ENCODE assay signal across 15 cellular contexts in the genomic region with DNA sequence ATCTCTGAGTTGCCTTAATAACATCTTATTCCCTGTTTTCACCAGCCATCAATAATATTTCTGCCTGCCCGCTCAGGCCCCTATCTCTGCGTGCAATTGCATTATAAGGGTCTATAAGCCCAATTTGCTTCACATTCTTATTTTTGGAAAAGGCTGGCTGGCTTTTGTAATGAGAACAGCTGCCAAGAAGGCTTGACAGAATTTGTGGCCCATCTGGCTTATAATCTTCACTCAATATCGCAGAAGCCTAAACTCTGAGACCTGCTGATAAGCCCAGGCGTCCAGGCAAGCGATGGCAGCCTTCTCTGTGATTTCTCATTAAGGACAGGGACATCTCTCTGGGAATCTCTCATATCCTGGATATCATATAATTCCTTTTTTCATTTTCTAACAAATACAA.
A peak's percentile ranks its signal among the peaks of the same experiment; 100 is the strongest.
DNase-seq lines count a peak whose midpoint lies in the region; ATAC-seq and TF ChIP-seq lines count a peak whose summit lies in the region.
"Had no signal": no experiment of that assay in that cellular context is flagged by ENCODE, and none has a peak within 500 bp of the region (broad histone marks: within the 10 kb centered on the region; RNA-seq: fewer than 3 reads in every experiment).

No MANE protein-coding gene starts in this region.

- DNase-seq in DMS 273 treated with DMSO at 0.1 percent for 48 hours (lab: John Stamatoyannopoulos, UW) (peak; percentile 24), NCI-H82 (lab: John Stamatoyannopoulos, UW) (peak; percentile 82), left colon (no peak), NCI-H2227 (lab: John Stamatoyannopoulos, UW; ENCODE audit: unreplicated experiment) (no peak)
- DNase-seq in activated CD4-positive, alpha-beta T cell treated with anti-CD3 and anti-CD28 coated beads for 48 hours = no peak
- DNase-seq: C1 segment of cervical spinal cord; Calu3; CD4-positive, alpha-beta T cell; DND-41; GF-D8; HCEC 1CT; HFFc6 had no signal

- no peaks in the 10 kb centered on the region for H3K79me2 ChIP-seq in ACC112 (ENCODE audit: control insufficient read depth, insufficient read depth, low read length, unreplicated experiment)

- no peaks in the 10 kb centered on the region; the same call in 1 of the 2 replicates for H3K27me3 ChIP-seq in ACC112 (ENCODE audit: insufficient read depth, low read length)

- H3K27ac ChIP-seq in ACC112 (ENCODE audit: low read depth, low read length) = no peak overlapping the region

- ATAC-seq in SK-N-SH treated with all-trans-retinoic acid at 6 μM for 48 hours (no peak), left colon (no peak)
- ATAC-seq: HepG2 had no signal

- H2AFZ ChIP-seq in ACC112 (ENCODE audit: low read length, unreplicated experiment) = peak overlapping the region; percentile 60

- no peak overlapping the region for H3K4me3 ChIP-seq in ACC112 (ENCODE audit: low read depth, low read length)

- no peaks in the 10 kb centered on the region for H3K36me3 ChIP-seq in ACC112 (ENCODE audit: insufficient read depth, low read length)

- intact Hi-C loops in left colon (cut with DNase I, micrococcal nuclease) = no loop called here

- no peaks in the 10 kb centered on the region for H3K4me1 ChIP-seq in ACC112 (ENCODE audit: control insufficient read depth, insufficient read depth, low read length, unreplicated experiment)

TF ChIP-seq in SK-N-SH treated with all-trans-retinoic acid at 6 μM for 48 hours, 23 proteins besides CTCF, POLR2A, EP300 and RAD21:
- TF ChIP-seq, protein P1, sequence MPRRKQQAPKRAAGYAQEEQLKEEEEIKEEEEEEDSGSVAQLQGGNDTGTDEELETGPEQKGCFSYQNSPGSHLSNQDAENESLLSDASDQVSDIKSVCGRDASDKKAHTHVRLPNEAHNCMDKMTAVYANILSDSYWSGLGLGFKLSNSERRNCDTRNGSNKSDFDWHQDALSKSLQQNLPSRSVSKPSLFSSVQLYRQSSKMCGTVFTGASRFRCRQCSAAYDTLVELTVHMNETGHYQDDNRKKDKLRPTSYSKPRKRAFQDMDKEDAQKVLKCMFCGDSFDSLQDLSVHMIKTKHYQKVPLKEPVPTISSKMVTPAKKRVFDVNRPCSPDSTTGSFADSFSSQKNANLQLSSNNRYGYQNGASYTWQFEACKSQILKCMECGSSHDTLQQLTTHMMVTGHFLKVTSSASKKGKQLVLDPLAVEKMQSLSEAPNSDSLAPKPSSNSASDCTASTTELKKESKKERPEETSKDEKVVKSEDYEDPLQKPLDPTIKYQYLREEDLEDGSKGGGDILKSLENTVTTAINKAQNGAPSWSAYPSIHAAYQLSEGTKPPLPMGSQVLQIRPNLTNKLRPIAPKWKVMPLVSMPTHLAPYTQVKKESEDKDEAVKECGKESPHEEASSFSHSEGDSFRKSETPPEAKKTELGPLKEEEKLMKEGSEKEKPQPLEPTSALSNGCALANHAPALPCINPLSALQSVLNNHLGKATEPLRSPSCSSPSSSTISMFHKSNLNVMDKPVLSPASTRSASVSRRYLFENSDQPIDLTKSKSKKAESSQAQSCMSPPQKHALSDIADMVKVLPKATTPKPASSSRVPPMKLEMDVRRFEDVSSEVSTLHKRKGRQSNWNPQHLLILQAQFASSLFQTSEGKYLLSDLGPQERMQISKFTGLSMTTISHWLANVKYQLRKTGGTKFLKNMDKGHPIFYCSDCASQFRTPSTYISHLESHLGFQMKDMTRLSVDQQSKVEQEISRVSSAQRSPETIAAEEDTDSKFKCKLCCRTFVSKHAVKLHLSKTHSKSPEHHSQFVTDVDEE (CRISPR knock-in tag; IDR thresholded peaks at IDR 0.05) = peak; percentile 76; the same call in 1 of the 2 replicates
- TF ChIP-seq, protein P2, sequence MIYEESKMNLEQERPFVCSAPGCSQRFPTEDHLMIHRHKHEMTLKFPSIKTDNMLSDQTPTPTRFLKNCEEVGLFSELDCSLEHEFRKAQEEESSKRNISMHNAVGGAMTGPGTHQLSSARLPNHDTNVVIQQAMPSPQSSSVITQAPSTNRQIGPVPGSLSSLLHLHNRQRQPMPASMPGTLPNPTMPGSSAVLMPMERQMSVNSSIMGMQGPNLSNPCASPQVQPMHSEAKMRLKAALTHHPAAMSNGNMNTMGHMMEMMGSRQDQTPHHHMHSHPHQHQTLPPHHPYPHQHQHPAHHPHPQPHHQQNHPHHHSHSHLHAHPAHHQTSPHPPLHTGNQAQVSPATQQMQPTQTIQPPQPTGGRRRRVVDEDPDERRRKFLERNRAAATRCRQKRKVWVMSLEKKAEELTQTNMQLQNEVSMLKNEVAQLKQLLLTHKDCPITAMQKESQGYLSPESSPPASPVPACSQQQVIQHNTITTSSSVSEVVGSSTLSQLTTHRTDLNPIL (CRISPR knock-in tag; IDR thresholded peaks at IDR 0.05; ENCODE audit: low read depth) = no peak
- TF ChIP-seq CSDC2 (CRISPR knock-in tag; IDR thresholded peaks at IDR 0.05) (no peak), TCF4 (CRISPR knock-in tag; IDR thresholded peaks at IDR 0.05; ENCODE audit: borderline replicate concordance) (peak; percentile 90; the same call in 1 of the 2 replicates), SNAI2 (CRISPR knock-in tag; IDR thresholded peaks at IDR 0.05) (no peak)

Comparison
In these comparisons a context has a peak if more than half of its experiments do, and no peak if none do; other contexts are left out.
1. DNase-seq: peak in DMS 273 treated with DMSO at 0.1 percent for 48 hours (single experiment) and NCI-H82 (single experiment); none in activated CD4-positive, alpha-beta T cell treated with anti-CD3 and anti-CD28 coated beads for 48 hours (single experiment), left colon (0 of 2) and NCI-H2227 (single experiment).